In the genomic region with DNA sequence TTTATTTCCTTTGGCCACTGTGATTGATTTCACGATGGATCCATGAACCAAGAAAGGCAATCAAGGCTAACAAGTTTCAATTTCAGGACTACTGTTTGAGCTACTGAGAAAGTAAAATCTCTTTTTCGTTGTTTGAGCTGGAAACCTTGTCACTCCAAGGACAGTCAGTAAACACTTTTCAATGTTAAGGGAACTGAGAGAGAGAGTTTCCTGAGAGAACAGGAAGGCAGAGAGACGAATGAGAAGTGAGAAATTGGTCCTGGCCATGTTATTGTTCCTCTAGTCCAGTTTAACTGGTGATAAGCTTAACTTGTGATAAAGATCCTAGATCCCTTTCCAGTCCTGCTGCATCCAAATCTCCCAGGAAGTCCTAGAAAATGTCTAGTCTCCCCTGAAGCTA, we compare ENCODE assay signal across 30 cellular contexts. TPM values are rescaled to one million over a fixed set of nuclear protein-coding genes. Genes with fewer than 3 reads are reported as not detected.
"Had no signal": no experiment of that assay in that cellular context is flagged by ENCODE, and none has a peak within 500 bp of the region (broad histone marks: within the 10 kb centered on the region; RNA-seq: fewer than 3 reads in every experiment).

No MANE protein-coding gene starts in this region.

- H3K36me3 ChIP-seq: esophagus muscularis mucosa, left lung, neutrophil, pancreas, tibial nerve had no signal

- H3K27ac Mint-ChIP-seq: activated CD4-positive, alpha-beta T cell treated with anti-CD3 and anti-CD28 coated beads for 36 hours; activated naive CD8-positive, alpha-beta T cell treated with anti-CD3 and anti-CD28 coated beads for 36 hours; nephron; T-helper 2 cell treated with Interferon-gamma antibody and Interleukin-4, amounts not matched to agents 5 μg/mL and 100 μg/mL, for 36 hours; WTC11 had no signal

- DNase-seq: activated CD4-positive, alpha-beta T cell treated with anti-CD3 and anti-CD28 coated beads for 36 hours; activated CD4-positive, alpha-beta T cell treated with anti-CD3 and anti-CD28 coated beads, Interleukin-2, amount 50 U/mL, for 48 hours; activated naive CD4-positive, alpha-beta T cell treated with Interleukin-2 at 50 U/mL for 16 hours; activated naive CD8-positive, alpha-beta T cell treated with anti-CD3 and anti-CD28 coated beads for 36 hours; activated T-cell treated with anti-CD3 and anti-CD28 coated beads, Interleukin-2, amount 50 U/mL, for 48 hours; central memory CD4-positive, alpha-beta T cell; effector memory CD4-positive, alpha-beta T cell; kidney glomerular epithelial cell; left lung; midbrain; pancreas; right cardiac atrium; stimulated activated CD4-positive, alpha-beta T cell treated with anti-CD3 and anti-CD28 coated beads, Interleukin-12 subunit alpha, Interleukin-12 subunit beta, amount 100 ng/mL, for 4 hours; stimulated activated CD4-positive, alpha-beta T cell treated with anti-CD3 and anti-CD28 coated beads, Interleukin-4, amount 100 ng/mL, for 4 hours; stimulated activated naive CD8-positive, alpha-beta T cell treated with anti-CD3 and anti-CD28 coated beads, Interleukin-15, amount 100 ng/mL, for 72 hours had no signal

- H3K9me3 ChIP-seq: esophagus muscularis mucosa, neutrophil, pancreas, tibial nerve had no signal

- FAIRE-seq: astrocyte, endothelial cell of umbilical vein, frontal cortex, pancreas, TTC549 had no signal

- H3K27me3 ChIP-seq: esophagus muscularis mucosa, left lung, neutrophil, pancreas, tibial nerve had no signal

- H3K4me3 ChIP-seq: esophagus muscularis mucosa, left lung, pancreas, tibial nerve had no signal

- H3K27me3 Mint-ChIP-seq: stimulated activated naive CD8-positive, alpha-beta T cell treated with anti-CD3 and anti-CD28 coated beads, Interleukin-15, amount 100 ng/mL, for 72 hours had no signal

- ATAC-seq: activated CD4-positive, alpha-beta T cell treated with anti-CD3 and anti-CD28 coated beads for 36 hours; left lung; pancreas; right cardiac atrium; stimulated activated naive CD8-positive, alpha-beta T cell treated with anti-CD3 and anti-CD28 coated beads, Interleukin-15, amount 100 ng/mL, for 72 hours; WTC11 had no signal

- H3K4me1 ChIP-seq: esophagus muscularis mucosa, left lung, pancreas, tibial nerve had no signal

- H3K27ac ChIP-seq: esophagus muscularis mucosa, left lung, neutrophil, pancreas, tibial nerve had no signal

- H3K4me3 Mint-ChIP-seq: activated CD4-positive, alpha-beta T cell treated with anti-CD3 and anti-CD28 coated beads for 36 hours; activated naive CD8-positive, alpha-beta T cell treated with anti-CD3 and anti-CD28 coated beads for 36 hours; nephron; stimulated activated naive CD8-positive, alpha-beta T cell treated with anti-CD3 and anti-CD28 coated beads, Interleukin-15, amount 100 ng/mL, for 72 hours; T-helper 2 cell treated with Interferon-gamma antibody and Interleukin-4, amounts not matched to agents 5 μg/mL and 100 μg/mL, for 36 hours; WTC11 had no signal

- H3K4me1 Mint-ChIP-seq: activated CD4-positive, alpha-beta T cell treated with anti-CD3 and anti-CD28 coated beads for 36 hours; activated naive CD8-positive, alpha-beta T cell treated with anti-CD3 and anti-CD28 coated beads for 36 hours; nephron; stimulated activated naive CD8-positive, alpha-beta T cell treated with anti-CD3 and anti-CD28 coated beads, Interleukin-15, amount 100 ng/mL, for 72 hours had no signal

RNA-seq across cellular contexts. Expression of a gene that starts 0.9 kb away (rescaled TPM):
- total RNA-seq: activated CD4-positive, alpha-beta T cell treated with anti-CD3 and anti-CD28 coated beads for 36 hours; activated CD8-positive, alpha-beta memory T cell treated with anti-CD3 and anti-CD28 coated beads for 36 hours; activated naive CD8-positive, alpha-beta T cell treated with anti-CD3 and anti-CD28 coated beads for 36 hours; astrocyte; dermis microvascular lymphatic vessel endothelial cell; endothelial cell of umbilical vein; esophagus muscularis mucosa; frontal cortex; left lung; lung microvascular endothelial cell; pulmonary artery endothelial cell; right cardiac atrium; tibial nerve; urinary bladder had no signal
- polyA plus RNA-seq: endothelial cell of umbilical vein, right cardiac atrium, urinary bladder had no signal
